Comparison of ENCODE assay signal across 10 cellular contexts in the genomic region with DNA sequence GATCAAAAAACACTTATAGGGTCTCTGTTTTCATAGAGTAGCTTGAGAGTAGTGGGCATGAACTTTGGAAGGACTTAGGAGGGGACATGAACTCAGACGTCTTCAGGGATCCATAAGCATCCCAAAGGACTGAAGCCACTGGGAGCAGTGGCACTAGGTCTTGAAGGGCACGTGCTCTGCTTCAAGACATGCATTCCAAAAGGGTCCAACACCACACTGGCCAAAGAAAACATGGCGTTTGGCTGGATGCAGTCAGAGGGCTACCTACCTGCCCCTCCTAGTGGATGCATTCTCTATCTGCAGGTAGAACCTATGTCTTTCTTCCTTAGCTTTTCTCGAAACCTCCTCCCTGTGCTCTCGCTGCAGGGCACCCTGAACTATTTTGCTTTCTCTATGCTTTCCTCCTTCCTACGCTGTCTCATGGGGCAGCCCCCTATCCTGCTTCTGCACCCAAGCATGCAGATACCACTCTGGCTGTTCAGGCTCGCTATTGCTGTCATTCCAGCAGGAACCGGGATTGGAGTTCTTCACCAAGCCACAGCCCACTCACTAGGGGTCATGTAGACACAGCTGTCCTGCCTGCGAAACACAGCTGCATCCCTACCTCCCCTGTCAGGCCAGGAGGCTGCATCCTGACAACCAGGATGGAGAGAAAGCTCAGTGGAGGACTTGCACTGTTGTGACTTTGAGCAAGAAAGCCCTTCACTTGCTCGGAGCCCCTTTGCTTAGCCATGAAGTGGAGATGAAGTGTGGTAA. TPM values are rescaled to one million over a fixed set of nuclear protein-coding genes. Genes with fewer than 3 reads are reported as not detected.
DNase-seq lines count a peak whose midpoint lies in the region; ATAC-seq and TF ChIP-seq lines count a peak whose summit lies in the region.
"Had no signal": no experiment of that assay in that cellular context is flagged by ENCODE, and none has a peak within 500 bp of the region (broad histone marks: within the 10 kb centered on the region; RNA-seq: fewer than 3 reads in every experiment).

No MANE protein-coding gene starts in this region.

- H3K36me3 Mint-ChIP-seq in WTC11: peaks cover 10% of the 10 kb centered on the region
- no peaks in the 10 kb centered on the region for H3K36me3 Mint-ChIP-seq in neural progenitor cell

- H3K4me3 Mint-ChIP-seq in WTC11: no peak overlapping the region
- no peak overlapping the region for H3K4me3 Mint-ChIP-seq in neural progenitor cell
- H3K4me3 Mint-ChIP-seq: T-helper 2 cell treated with Interferon-gamma antibody and Interleukin-4, amounts not matched to agents 5 μg/mL and 100 μg/mL, for 36 hours had no signal

- H3K27me3 Mint-ChIP-seq in WTC11 (ENCODE audit: low read depth): no peaks in the 10 kb centered on the region; the same call in 1 of the 2 replicates
- peaks cover 6% of the 10 kb centered on the region for H3K27me3 Mint-ChIP-seq in neural progenitor cell (ENCODE audit: insufficient read depth, low read depth)

- no peak overlapping the region for H3K4me3 ChIP-seq in neural progenitor cell

- no peaks in the 10 kb centered on the region for H3K36me3 ChIP-seq in neural progenitor cell

- no peaks in the 10 kb centered on the region for H3K27me3 ChIP-seq in neural progenitor cell

- no peaks in the 10 kb centered on the region for H4K20me1 ChIP-seq in neural progenitor cell (ENCODE audit: low read depth)

- POLR2A ChIA-PET in WTC11 (lab: Charles Lee): interaction anchor here (0.6 kb wide), 1 partner anchor 45 kb away, joined by 3 read pairs; no protein-coding TSS in a partner anchor

- H3K27ac ChIP-seq in neural progenitor cell: no peak overlapping the region

- ATAC-seq in HG03442 (IDR thresholded peaks at IDR 0.05; ENCODE audit: unreplicated experiment) (peak; percentile 78), WTC11 (peak; percentile 95)

- no peaks in the 10 kb centered on the region for H3K79me2 ChIP-seq in neural progenitor cell (ENCODE audit: low read depth)

- CTCF ChIA-PET in WTC11 (lab: Charles Lee): interaction anchor here (0.6 to 2.4 kb wide), 14 partner anchors 8 to 276 kb away, joined by 3 to 28 read pairs (median 5); a partner anchor contains a TSS

- peak; percentile 43 for DNase-seq in NCI-H1092 treated with DMSO at 0.1 percent for 48 hours (lab: John Stamatoyannopoulos, UW)
- DNase-seq in NCI-H1092 (lab: John Stamatoyannopoulos, UW): no peak
- DNase-seq in WTC11 (ENCODE audit: low spot score): no peak
- DNase-seq in neural progenitor cell (ENCODE audit: low spot score): peak; percentile 49
- DNase-seq in activated naive CD4-positive, alpha-beta T cell treated with Interleukin-2 at 50 U/mL for 16 hours: no peak
- DNase-seq in EL: no peak
- DNase-seq in activated effector memory CD4-positive, alpha-beta T cell treated with Interleukin-2 at 50 U/mL for 16 hours: no peak
- DNase-seq: stimulated activated naive CD4-positive, alpha-beta T cell treated with Interleukin-2 at 50 U/mL for 16 hours had no signal

- H3K27ac Mint-ChIP-seq in WTC11 (no peak overlapping the region), neural progenitor cell (no peak overlapping the region)
- H3K27ac Mint-ChIP-seq: T-helper 2 cell treated with Interferon-gamma antibody and Interleukin-4, amounts not matched to agents 5 μg/mL and 100 μg/mL, for 36 hours had no signal

- H3K4me2 ChIP-seq in neural progenitor cell: no peak overlapping the region

- H2AFZ ChIP-seq in neural progenitor cell (replicated peaks): peak overlapping the region; percentile 89

- peaks cover 27% of the 10 kb centered on the region for H3K4me1 Mint-ChIP-seq in WTC11
- H3K4me1 Mint-ChIP-seq in neural progenitor cell: peaks cover 7% of the 10 kb centered on the region

- H3K9me3 ChIP-seq in neural progenitor cell (ENCODE audit: low read depth): no peaks in the 10 kb centered on the region

- no peaks in the 10 kb centered on the region for H3F3A ChIP-seq in neural progenitor cell (ENCODE audit: low read depth)

- no peaks in the 10 kb centered on the region for H3K4me1 ChIP-seq in neural progenitor cell

- H3K9me3 Mint-ChIP-seq in WTC11 (peaks cover 9% of the 10 kb centered on the region), neural progenitor cell (peaks cover 8% of the 10 kb centered on the region)
- H3K9me3 Mint-ChIP-seq: T-helper 2 cell treated with Interferon-gamma antibody and Interleukin-4, amounts not matched to agents 5 μg/mL and 100 μg/mL, for 36 hours had no signal

- H3K9ac ChIP-seq in neural progenitor cell: no peak overlapping the region

- TF ChIP-seq CTCF in WTC11 (IDR thresholded peaks at IDR 0.05) (peak; percentile 47; the same call in 1 of the 2 replicates), neural progenitor cell (IDR thresholded peaks at IDR 0.05) (peak; percentile 55)

TF ChIP-seq in WTC11, 78 proteins besides CTCF, POLR2A, EP300 and RAD21:
- TF ChIP-seq, protein P1, sequence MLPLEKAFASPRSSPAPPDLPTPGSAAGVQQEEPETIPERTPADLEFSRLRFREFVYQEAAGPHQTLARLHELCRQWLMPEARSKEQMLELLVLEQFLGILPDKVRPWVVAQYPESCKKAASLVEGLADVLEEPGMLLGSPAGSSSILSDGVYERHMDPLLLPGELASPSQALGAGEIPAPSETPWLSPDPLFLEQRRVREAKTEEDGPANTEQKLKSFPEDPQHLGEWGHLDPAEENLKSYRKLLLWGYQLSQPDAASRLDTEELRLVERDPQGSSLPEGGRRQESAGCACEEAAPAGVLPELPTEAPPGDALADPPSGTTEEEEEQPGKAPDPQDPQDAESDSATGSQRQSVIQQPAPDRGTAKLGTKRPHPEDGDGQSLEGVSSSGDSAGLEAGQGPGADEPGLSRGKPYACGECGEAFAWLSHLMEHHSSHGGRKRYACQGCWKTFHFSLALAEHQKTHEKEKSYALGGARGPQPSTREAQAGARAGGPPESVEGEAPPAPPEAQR (CRISPR knock-in tag; IDR thresholded peaks at IDR 0.05): 0 out of 2 replicates have a peak, but pooled peaks have one; percentile 45
- TF ChIP-seq EMX1 (CRISPR knock-in tag; IDR thresholded peaks at IDR 0.05) (peak; percentile 68; the same call in 1 of the 2 replicates), ZNF671 (CRISPR knock-in tag; IDR thresholded peaks at IDR 0.05) (no peak), NFATC4 (CRISPR knock-in tag; IDR thresholded peaks at IDR 0.05) (no peak)
- TF ChIP-seq, protein P2, sequence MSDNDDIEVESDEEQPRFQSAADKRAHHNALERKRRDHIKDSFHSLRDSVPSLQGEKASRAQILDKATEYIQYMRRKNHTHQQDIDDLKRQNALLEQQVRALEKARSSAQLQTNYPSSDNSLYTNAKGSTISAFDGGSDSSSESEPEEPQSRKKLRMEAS (CRISPR knock-in tag; IDR thresholded peaks at IDR 0.05): peak; percentile 65; the same call in 1 of the 2 replicates

RNA-seq across cellular contexts. Expression of a gene that starts 11.9 kb away (rescaled TPM):
- total RNA-seq in WTC11 (2021) (not detected in 3 replicates), neural progenitor cell (ENCODE audit: low replicate concordance) (not detected in 2 replicates)

Comparison
In these comparisons a context has a peak if more than half of its experiments do, and no peak if none do; other contexts are left out.
1. DNase-seq: peak in NCI-H1092 treated with DMSO at 0.1 percent for 48 hours (single experiment) and neural progenitor cell (single experiment); none in NCI-H1092 (single experiment), WTC11 (single experiment), activated naive CD4-positive, alpha-beta T cell treated with Interleukin-2 at 50 U/mL for 16 hours (single experiment), EL (single experiment) and activated effector memory CD4-positive, alpha-beta T cell treated with Interleukin-2 at 50 U/mL for 16 hours (single experiment).